ENCODE assay signal across 11 cellular contexts in genomic region chr1:203129501-203130231, GRCh38. TPM values are rescaled to one million over a fixed set of nuclear protein-coding genes. Genes with fewer than 3 reads are reported as not detected.
DNase-seq lines count a peak whose midpoint lies in the region; ATAC-seq and TF ChIP-seq lines count a peak whose summit lies in the region.
"Had no signal": no experiment of that assay in that cellular context is flagged by ENCODE, and none has a peak within 500 bp of the region (broad histone marks: within the 10 kb centered on the region; RNA-seq: fewer than 3 reads in every experiment).

No MANE protein-coding gene starts in this region.

- H3K36me3 ChIP-seq in mammary epithelial cell (ENCODE audit: insufficient read depth, low read length) (no peaks in the 10 kb centered on the region), upper lobe of left lung (no peaks in the 10 kb centered on the region)

- H4K20me1 ChIP-seq in mammary epithelial cell (ENCODE audit: insufficient read depth, low read length): no peaks in the 10 kb centered on the region

- TF ChIP-seq EP300 in upper lobe of left lung (IDR thresholded peaks at IDR 0.05): no peak

- peak overlapping the region; percentile 21 for H3K27ac Mint-ChIP-seq in MCF 10A (ENCODE audit: low read depth, unreplicated experiment)
- peak overlapping the region; percentile 41 to 86 (median 72) for H3K27ac Mint-ChIP-seq in brain
- H3K27ac Mint-ChIP-seq in mesothelial cell of epicardium: no peak overlapping the region
- H3K27ac Mint-ChIP-seq in activated T-helper 2 cell treated with anti-CD3 and anti-CD28 coated beads, Interferon-gamma antibody, Interleukin-2, Interleukin-4, amounts not matched to agents 10 μg/mL and 5 μg/mL and 100 μg/mL, durations not matched to agents 14 hours and 24 hours and 36 hours: no peak overlapping the region
- H3K27ac Mint-ChIP-seq: CD8-positive, alpha-beta T cell had no signal

- H3K4me1 Mint-ChIP-seq in MCF 10A (ENCODE audit: insufficient read depth, unreplicated experiment) (peaks cover 25% of the 10 kb centered on the region), brain (peaks cover 74% of the 10 kb centered on the region), mesothelial cell of epicardium (peaks cover 43% of the 10 kb centered on the region)
- peaks cover 4% of the 10 kb centered on the region for H3K4me1 Mint-ChIP-seq in activated T-helper 2 cell treated with anti-CD3 and anti-CD28 coated beads, Interferon-gamma antibody, Interleukin-2, Interleukin-4, amounts not matched to agents 10 μg/mL and 5 μg/mL and 100 μg/mL, durations not matched to agents 14 hours and 24 hours and 36 hours (ENCODE audit: low read depth)

- dilution Hi-C loops in mammary epithelial cell (cut with HindIII; ENCODE audit: low sequenced_read_pairs): loop anchor here (5.0 kb wide), 1 partner anchor 38 kb away; no protein-coding TSS in a partner anchor

- H3K9me3 ChIP-seq in mammary epithelial cell (replicated peaks; ENCODE audit: insufficient read depth, low read length) (no peaks in the 10 kb centered on the region), upper lobe of left lung (no peaks in the 10 kb centered on the region)

- CTCF ChIA-PET in MCF 10A (lab: Yijun Ruan, JAX): interaction anchor here (0.5 to 10.9 kb wide), 17 partner anchors 9 to 1336 kb away, joined by 3 to 103 read pairs (median 3); no protein-coding TSS in a partner anchor
- CTCF ChIA-PET in mammary epithelial cell (lab: Charles Lee; ENCODE audit: low non-redundant PET): no interaction called here

- no peak for TF ChIP-seq CTCF in MCF 10A (IDR thresholded peaks at IDR 0.05; ENCODE audit: unreplicated experiment)
- TF ChIP-seq CTCF in mammary epithelial cell (conservative IDR thresholded peaks at IDR 0.05 in 1 of 2, IDR thresholded peaks at IDR 0.05 in 1 of 2; ENCODE audit: extremely low read depth in 1 of 2, insufficient read depth in 1 of 2, low read depth in 1 of 2, low read length in 2 of 2): no peak
- no peak for TF ChIP-seq CTCF in brain (conservative IDR thresholded peaks at IDR 0.05)
- no peak for TF ChIP-seq CTCF in upper lobe of left lung (IDR thresholded peaks at IDR 0.05)
- TF ChIP-seq CTCF in mesothelial cell of epicardium (IDR thresholded peaks at IDR 0.05; ENCODE audit: unreplicated experiment): no peak

- H3K9me3 Mint-ChIP-seq in MCF 10A (ENCODE audit: unreplicated experiment) (no peaks in the 10 kb centered on the region), brain (peaks cover 0 to 2% (median 0%) of the 10 kb centered on the region in 5 experiments), mesothelial cell of epicardium (no peaks in the 10 kb centered on the region)
- no peaks in the 10 kb centered on the region for H3K9me3 Mint-ChIP-seq in activated T-helper 2 cell treated with anti-CD3 and anti-CD28 coated beads, Interferon-gamma antibody, Interleukin-2, Interleukin-4, amounts not matched to agents 10 μg/mL and 5 μg/mL and 100 μg/mL, durations not matched to agents 14 hours and 24 hours and 36 hours
- H3K9me3 Mint-ChIP-seq: CD8-positive, alpha-beta T cell; naive thymus-derived CD8-positive, alpha-beta T cell had no signal

- H3K4me2 ChIP-seq in mammary epithelial cell (ENCODE audit: insufficient read depth, low read depth, low read length): no peak overlapping the region

- no peaks in the 10 kb centered on the region for H3K79me2 ChIP-seq in mammary epithelial cell (ENCODE audit: insufficient read depth, low read length)

- BruUV-seq in MCF 10A (replicated peaks; lab: Mats Ljungman, UMichigan) (no TSS peak), mammary epithelial cell (replicated peaks; lab: Mats Ljungman, UMichigan) (no TSS peak)

- ATAC-seq in upper lobe of left lung (ENCODE audit: low FRiP score in 2 of 2): no peak
- ATAC-seq: CD8-positive, alpha-beta T cell; naive thymus-derived CD8-positive, alpha-beta T cell had no signal

- H3K4me3 ChIP-seq in mammary epithelial cell (replicated peaks in 1 of 3; ENCODE audit: insufficient read depth in 1 of 3, low read depth in 2 of 3, low read length in 3 of 3) (no peak overlapping the region), upper lobe of left lung (no peak overlapping the region)

- DNase-seq in MCF 10A (ENCODE audit: unreplicated experiment): peak; percentile 34
- DNase-seq in mammary epithelial cell: no peak
- peak; percentile 72 for DNase-seq in mesenteric fat pad (ENCODE audit: low spot score)
- DNase-seq in upper lobe of left lung: peak; percentile 54 to 60
- no peak for DNase-seq in mesothelial cell of epicardium (ENCODE audit: low spot score in 2 of 2, unreplicated experiment in 2 of 2)
- DNase-seq in NCI-H1930 (lab: John Stamatoyannopoulos, UW): no peak
- no peak for DNase-seq in activated T-helper 2 cell treated with anti-CD3 and anti-CD28 coated beads, Interferon-gamma antibody, Interleukin-2, Interleukin-4, amounts not matched to agents 10 μg/mL and 5 μg/mL and 100 μg/mL, durations not matched to agents 14 hours and 24 hours and 36 hours (ENCODE audit: low spot score)
- DNase-seq: activated naive CD4-positive, alpha-beta T cell treated with anti-CD3 and anti-CD28 coated beads, Interleukin-2, amount 50 U/mL, for 16 hours had no signal

- POLR2A ChIA-PET in MCF 10A (lab: Yijun Ruan, JAX): interaction anchor here (0.6 to 1.3 kb wide), 5 partner anchors 18 to 1378 kb away, joined by 3 to 4 read pairs (median 3); no protein-coding TSS in a partner anchor

- no peaks in the 10 kb centered on the region for H3K36me3 Mint-ChIP-seq in MCF 10A (ENCODE audit: insufficient read depth, unreplicated experiment)
- H3K36me3 Mint-ChIP-seq in brain: peaks cover 5% of the 10 kb centered on the region
- no peaks in the 10 kb centered on the region for H3K36me3 Mint-ChIP-seq in mesothelial cell of epicardium
- no peaks in the 10 kb centered on the region for H3K36me3 Mint-ChIP-seq in activated T-helper 2 cell treated with anti-CD3 and anti-CD28 coated beads, Interferon-gamma antibody, Interleukin-2, Interleukin-4, amounts not matched to agents 10 μg/mL and 5 μg/mL and 100 μg/mL, durations not matched to agents 14 hours and 24 hours and 36 hours (ENCODE audit: low read depth)
- H3K36me3 Mint-ChIP-seq: CD8-positive, alpha-beta T cell; naive thymus-derived CD8-positive, alpha-beta T cell had no signal

- WGBS in mammary epithelial cell (ENCODE audit: low coverage, missing lambda C conversion rate): 25% methylated on average over 7 of the region's 7 CpGs
- 38 to 52% methylated on average over 7 of the region's 7 CpGs for WGBS in upper lobe of left lung, 2 donors

- H3K9ac ChIP-seq in mammary epithelial cell (ENCODE audit: insufficient read depth, low read length): no peak overlapping the region

- H3K4me1 ChIP-seq in mammary epithelial cell (ENCODE audit: insufficient read depth, low read length): peaks cover 13% of the 10 kb centered on the region
- H3K4me1 ChIP-seq in upper lobe of left lung: peaks cover 34 to 50% (median 38%) of the 10 kb centered on the region in 4 donors

- H2AFZ ChIP-seq in mammary epithelial cell (ENCODE audit: low read depth, low read length): no peak overlapping the region

- H3K27me3 Mint-ChIP-seq in MCF 10A (ENCODE audit: insufficient read depth, unreplicated experiment) (no peaks in the 10 kb centered on the region), brain (peaks cover 52% of the 10 kb centered on the region), mesothelial cell of epicardium (ENCODE audit: low read depth) (peaks cover 34% of the 10 kb centered on the region)
- H3K27me3 Mint-ChIP-seq in activated T-helper 2 cell treated with anti-CD3 and anti-CD28 coated beads, Interferon-gamma antibody, Interleukin-2, Interleukin-4, amounts not matched to agents 10 μg/mL and 5 μg/mL and 100 μg/mL, durations not matched to agents 14 hours and 24 hours and 36 hours (ENCODE audit: low read depth): peaks cover 32% of the 10 kb centered on the region

- H3K27me3 ChIP-seq in mammary epithelial cell (ENCODE audit: insufficient read depth, low read length) (no peaks in the 10 kb centered on the region), upper lobe of left lung (peaks cover 0 to 14% (median 4%) of the 10 kb centered on the region in 4 donors)

- H3K27ac ChIP-seq in mammary epithelial cell (ENCODE audit: insufficient read depth, low read depth, low read length): no peak overlapping the region
- no peak overlapping the region for H3K27ac ChIP-seq in upper lobe of left lung

- no peak for TF ChIP-seq POLR2A in upper lobe of left lung (IDR thresholded peaks at IDR 0.05)

- H3K4me3 Mint-ChIP-seq in MCF 10A (ENCODE audit: unreplicated experiment): no peak overlapping the region
- H3K4me3 Mint-ChIP-seq in brain: peak overlapping the region; percentile 29 to 89 (median 88)
- H3K4me3 Mint-ChIP-seq in mesothelial cell of epicardium: no peak overlapping the region
- no peak overlapping the region for H3K4me3 Mint-ChIP-seq in activated T-helper 2 cell treated with anti-CD3 and anti-CD28 coated beads, Interferon-gamma antibody, Interleukin-2, Interleukin-4, amounts not matched to agents 10 μg/mL and 5 μg/mL and 100 μg/mL, durations not matched to agents 14 hours and 24 hours and 36 hours (ENCODE audit: low read depth)
- H3K4me3 Mint-ChIP-seq: CD8-positive, alpha-beta T cell had no signal

- intact Hi-C loops in MCF 10A (cut with micrococcal nuclease): loop anchor here (2.0 kb wide), 1 partner anchor 23 kb away; no protein-coding TSS in a partner anchor
- intact Hi-C loops in mammary epithelial cell (cut with micrococcal nuclease): loop anchor here (5.0 kb wide), 1 partner anchor 213 kb away; no protein-coding TSS in a partner anchor
- intact Hi-C loops in activated T-helper 2 cell treated with anti-CD3 and anti-CD28 coated beads, Interferon-gamma antibody, Interleukin-2, Interleukin-4, amounts not matched to agents 10 μg/mL and 5 μg/mL and 100 μg/mL, durations not matched to agents 14 hours and 24 hours and 36 hours (cut with micrococcal nuclease): no loop called here

- in situ Hi-C loops in mammary epithelial cell (cut with MboI; ENCODE audit: low sequenced_read_pairs in 2 of 2): no loop called here

RNA-seq across cellular contexts. Expression of gene ADORA1, which starts 2.1 kb away (rescaled TPM):
- total RNA-seq in MCF 10A (2022) (0.26 and 0.34 TPM in 2 replicates), mammary epithelial cell (1 to 10 TPM in 1 of 2 donors, under 1 TPM in 1; 0.96 to 1.7 TPM), mesenteric fat pad (2.7 TPM), upper lobe of left lung (1 to 10 TPM in 4 of 6 donors, under 1 TPM in 2; 0.20 to 5.4 (median 3.1) TPM), mesothelial cell of epicardium (2.9 to 4.3 TPM (median 3.8 TPM) in 3 replicates)
- polyA plus RNA-seq in mammary epithelial cell (0.74 TPM), brain (ENCODE audit: insufficient read depth, low read depth, low replicate concordance) (32.5 TPM)
- polyA minus RNA-seq in mammary epithelial cell: not detected
- total RNA-seq in activated T-helper 2 cell treated with anti-CD3 and anti-CD28 coated beads, Interferon-gamma antibody, Interleukin-2, Interleukin-4, amounts not matched to agents 10 μg/mL and 5 μg/mL and 100 μg/mL, durations not matched to agents 14 hours and 24 hours and 36 hours: not detected in 2 replicates
- total RNA-seq: CD8-positive, alpha-beta T cell; naive thymus-derived CD8-positive, alpha-beta T cell had no signal
- polyA plus RNA-seq: naive thymus-derived CD8-positive, alpha-beta T cell had no signal

RNA-seq across cellular contexts. Expression of gene MYOG, which starts 43.9 kb away (rescaled TPM):
- total RNA-seq in MCF 10A (2022) (not detected in 2 replicates), mammary epithelial cell (not detected), mesenteric fat pad (not detected), upper lobe of left lung (not detected), mesothelial cell of epicardium (not detected in 3 replicates)
- polyA plus RNA-seq in mammary epithelial cell (not detected), brain (ENCODE audit: insufficient read depth, low read depth, low replicate concordance) (not detected)
- not detected for polyA minus RNA-seq in mammary epithelial cell
- total RNA-seq in activated T-helper 2 cell treated with anti-CD3 and anti-CD28 coated beads, Interferon-gamma antibody, Interleukin-2, Interleukin-4, amounts not matched to agents 10 μg/mL and 5 μg/mL and 100 μg/mL, durations not matched to agents 14 hours and 24 hours and 36 hours: not detected in 2 replicates
- total RNA-seq: CD8-positive, alpha-beta T cell; naive thymus-derived CD8-positive, alpha-beta T cell had no signal
- polyA plus RNA-seq: naive thymus-derived CD8-positive, alpha-beta T cell had no signal

RNA-seq across cellular contexts. Expression of gene MYBPH, which starts 46.0 kb away (rescaled TPM):
- total RNA-seq in MCF 10A (2022) (not detected in 2 replicates), mammary epithelial cell (not detected), mesenteric fat pad (0.22 TPM), upper lobe of left lung (under 1 TPM in 3 of 6 donors, not detected in 3; 0.13 to 0.39 (median 0.15) TPM), mesothelial cell of epicardium (not detected in 3 replicates)
- polyA plus RNA-seq in mammary epithelial cell (not detected), brain (ENCODE audit: insufficient read depth, low read depth, low replicate concordance) (not detected)
- not detected for polyA minus RNA-seq in mammary epithelial cell
- total RNA-seq in activated T-helper 2 cell treated with anti-CD3 and anti-CD28 coated beads, Interferon-gamma antibody, Interleukin-2, Interleukin-4, amounts not matched to agents 10 μg/mL and 5 μg/mL and 100 μg/mL, durations not matched to agents 14 hours and 24 hours and 36 hours: not detected in 2 replicates
- total RNA-seq: CD8-positive, alpha-beta T cell; naive thymus-derived CD8-positive, alpha-beta T cell had no signal
- polyA plus RNA-seq: naive thymus-derived CD8-positive, alpha-beta T cell had no signal

RNA-seq across cellular contexts. Expression of gene CHI3L1, which starts 56.8 kb away (rescaled TPM):
- 0.75 and 0.88 TPM in 2 replicates for total RNA-seq in MCF 10A (2022)
- total RNA-seq in mammary epithelial cell: 10 to 100 TPM in 1 of 2 donors, not detected in 1; 37.0 TPM
- 0.33 TPM for polyA plus RNA-seq in mammary epithelial cell
- polyA minus RNA-seq in mammary epithelial cell: not detected
- polyA plus RNA-seq in brain (ENCODE audit: insufficient read depth, low read depth, low replicate concordance): 47.9 TPM
- 346 TPM for total RNA-seq in mesenteric fat pad
- 10 to 100 TPM; 12.3 to 68.4 (median 52.4) TPM for total RNA-seq in upper lobe of left lung
- 0.13 to 0.32 TPM (median 0.22 TPM) in 3 replicates for total RNA-seq in mesothelial cell of epicardium
- total RNA-seq in activated T-helper 2 cell treated with anti-CD3 and anti-CD28 coated beads, Interferon-gamma antibody, Interleukin-2, Interleukin-4, amounts not matched to agents 10 μg/mL and 5 μg/mL and 100 μg/mL, durations not matched to agents 14 hours and 24 hours and 36 hours: not detected in 2 replicates
- total RNA-seq: CD8-positive, alpha-beta T cell; naive thymus-derived CD8-positive, alpha-beta T cell had no signal
- polyA plus RNA-seq: naive thymus-derived CD8-positive, alpha-beta T cell had no signal

Comparison
In these comparisons a context has a peak if more than half of its experiments do, and no peak if none do; other contexts are left out.
1. DNase-seq: peak in MCF 10A (single experiment), mesenteric fat pad (single experiment) and upper lobe of left lung (2 of 2); none in mammary epithelial cell (single experiment), mesothelial cell of epicardium (0 of 2), NCI-H1930 (0 of 2) and activated T-helper 2 cell treated with anti-CD3 and anti-CD28 coated beads, Interferon-gamma antibody, Interleukin-2, Interleukin-4, amounts not matched to agents 10 μg/mL and 5 μg/mL and 100 μg/mL, durations not matched to agents 14 hours and 24 hours and 36 hours (single experiment).
2. H3K27ac Mint-ChIP-seq: peak in MCF 10A (single experiment) and brain (5 of 5); none in mesothelial cell of epicardium (single experiment) and activated T-helper 2 cell treated with anti-CD3 and anti-CD28 coated beads, Interferon-gamma antibody, Interleukin-2, Interleukin-4, amounts not matched to agents 10 μg/mL and 5 μg/mL and 100 μg/mL, durations not matched to agents 14 hours and 24 hours and 36 hours (single experiment).
3. H3K4me3 Mint-ChIP-seq: peak in brain (5 of 5); none in MCF 10A (single experiment), mesothelial cell of epicardium (single experiment) and activated T-helper 2 cell treated with anti-CD3 and anti-CD28 coated beads, Interferon-gamma antibody, Interleukin-2, Interleukin-4, amounts not matched to agents 10 μg/mL and 5 μg/mL and 100 μg/mL, durations not matched to agents 14 hours and 24 hours and 36 hours (single experiment).